Comparison of ENCODE assay signal across 17 cellular contexts in genomic region chr9:748861-749497, GRCh38.
A peak's percentile ranks its signal among the peaks of the same experiment; 100 is the strongest.
DNase-seq lines count a peak whose midpoint lies in the region; ATAC-seq lines count a peak whose summit lies in the region.
"Had no signal": no experiment of that assay in that cellular context is flagged by ENCODE, and none has a peak within 500 bp of the region (broad histone marks: within the 10 kb centered on the region; RNA-seq: fewer than 3 reads in every experiment).

No MANE protein-coding gene starts in this region.

- no peaks in the 10 kb centered on the region for H3K27me3 ChIP-seq in trophoblast cell (ENCODE audit: insufficient read depth, low read length)

- peak overlapping the region; percentile 20 for H4K91ac ChIP-seq in trophoblast cell (ENCODE audit: low read depth, low read length)

- no peak overlapping the region for H2AFZ ChIP-seq in trophoblast cell (ENCODE audit: insufficient read depth, low read length, poor library complexity)

- H3K14ac ChIP-seq in trophoblast cell (ENCODE audit: low read length) = no peak overlapping the region

- H2BK120ac ChIP-seq in trophoblast cell (ENCODE audit: insufficient read depth, low read length, poor library complexity) = no peak overlapping the region

- H3K4ac ChIP-seq in trophoblast cell (ENCODE audit: low read depth, low read length) = no peak overlapping the region

- no peak for DNase-seq in stimulated activated naive CD8-positive, alpha-beta T cell treated with anti-CD3 and anti-CD28 coated beads, Interleukin-15, Interleukin-2, amounts not matched to agents 100 U/mL and 50 U/mL, for 24 hours
- no peak for DNase-seq in central memory CD8-positive, alpha-beta T cell (ENCODE audit: low spot score in 2 of 2)
- no peak for DNase-seq in trophoblast cell
- no peak for DNase-seq in KG1 (lab: John Stamatoyannopoulos, UW)
- DNase-seq in iPS-NIHi7 (ENCODE audit: extremely low spot score) = no peak
- no peak for DNase-seq in amygdala (lab: John Stamatoyannopoulos, UW)
- DNase-seq: activated CD4-positive, alpha-beta T cell treated with anti-CD3 and anti-CD28 coated beads for 1 hour; activated T-cell treated with anti-CD3 and anti-CD28 coated beads, Interleukin-2, amount 50 U/mL, for 24 hours; left ventricle myocardium superior; NCI-H146; NCI-H446 treated with DMSO at 0.1 percent for 48 hours; stimulated activated CD4-positive, alpha-beta T cell treated with anti-CD3 and anti-CD28 coated beads, Interleukin-4, amount 100 ng/mL, for 4 hours had no signal

- no peak overlapping the region for H3K4me3 Mint-ChIP-seq in stimulated activated naive CD8-positive, alpha-beta T cell treated with anti-CD3 and anti-CD28 coated beads, Interleukin-15, Interleukin-2, amounts not matched to agents 100 ng/mL and 50 ng/mL, for 24 hours
- peak overlapping the region; percentile 9 for H3K4me3 Mint-ChIP-seq in central memory CD8-positive, alpha-beta T cell
- H3K4me3 Mint-ChIP-seq: activated T-cell treated with anti-CD3 and anti-CD28 coated beads, Interleukin-2, amount 50 U/mL, for 24 hours; dendritic cell treated with granulocyte-macrophage colony-stimulating factor and Interleukin-4, amounts not matched to agents 40 ng/mL and 50 ng/mL, for 4 days; nephron; T-helper 1 cell treated with Interleukin-12 subunit alpha and Interleukin-12 subunit beta and Interleukin-4 antibody, amounts not matched to agents 30 μg/mL and 1 μg/mL, for 36 hours had no signal

- WGBS in trophoblast cell (ENCODE audit: extremely low coverage, insufficient coverage, insufficient read length) = no CpG with 5 or more reads among the region's 10 CpGs

- peaks cover 9 to 20% of the 10 kb centered on the region in 2 experiments for H3K4me1 ChIP-seq in trophoblast cell (ENCODE audit: control insufficient read depth in 1 of 2, insufficient read depth in 2 of 2, low read length in 2 of 2)

- no peak overlapping the region for H4K12ac ChIP-seq in trophoblast cell (ENCODE audit: low read depth, low read length)

- H3K4me3 ChIP-seq in trophoblast cell (ENCODE audit: low read depth, low read length) = no peak overlapping the region

- no peaks in the 10 kb centered on the region for H3K9me3 ChIP-seq in trophoblast cell (ENCODE audit: insufficient read depth, low read depth, low read length)

- H3K9ac ChIP-seq in trophoblast cell (ENCODE audit: low read length) = no peak overlapping the region

- no peak for ATAC-seq in stimulated activated naive CD8-positive, alpha-beta T cell treated with anti-CD3 and anti-CD28 coated beads, Interleukin-15, Interleukin-2, amounts not matched to agents 100 U/mL and 50 U/mL, for 24 hours
- ATAC-seq in central memory CD8-positive, alpha-beta T cell (replicated peaks; ENCODE audit: extremely low read depth, poor library complexity, severe bottlenecking) = no peak
- ATAC-seq in GM21528 (IDR thresholded peaks at IDR 0.05; ENCODE audit: low FRiP score, unreplicated experiment) = no peak
- ATAC-seq: left ventricle myocardium superior had no signal

- H2BK5ac ChIP-seq in trophoblast cell (ENCODE audit: low read depth, low read length, poor library complexity) = no peak overlapping the region

- no peak overlapping the region for H4K8ac ChIP-seq in trophoblast cell (ENCODE audit: low read depth, low read length)

- H3K4me1 Mint-ChIP-seq in stimulated activated naive CD8-positive, alpha-beta T cell treated with anti-CD3 and anti-CD28 coated beads, Interleukin-15, Interleukin-2, amounts not matched to agents 100 ng/mL and 50 ng/mL, for 24 hours (ENCODE audit: low read depth) = peaks cover 45% of the 10 kb centered on the region
- H3K4me1 Mint-ChIP-seq in central memory CD8-positive, alpha-beta T cell = peaks cover 30% of the 10 kb centered on the region

- peak overlapping the region; percentile 50 for H3K27ac ChIP-seq in trophoblast cell (ENCODE audit: low read depth, low read length)

- no peaks in the 10 kb centered on the region for H3K9me3 Mint-ChIP-seq in stimulated activated naive CD8-positive, alpha-beta T cell treated with anti-CD3 and anti-CD28 coated beads, Interleukin-15, Interleukin-2, amounts not matched to agents 100 ng/mL and 50 ng/mL, for 24 hours
- no peaks in the 10 kb centered on the region for H3K9me3 Mint-ChIP-seq in central memory CD8-positive, alpha-beta T cell
- H3K9me3 Mint-ChIP-seq: activated T-cell treated with anti-CD3 and anti-CD28 coated beads, Interleukin-2, amount 50 U/mL, for 24 hours; dendritic cell treated with granulocyte-macrophage colony-stimulating factor and Interleukin-4, amounts not matched to agents 40 ng/mL and 50 ng/mL, for 4 days; nephron; T-helper 1 cell treated with Interleukin-12 subunit alpha and Interleukin-12 subunit beta and Interleukin-4 antibody, amounts not matched to agents 30 μg/mL and 1 μg/mL, for 36 hours had no signal

- no peak overlapping the region for H3K23ac ChIP-seq in trophoblast cell (ENCODE audit: low read length)

- peaks cover 17% of the 10 kb centered on the region for H3K79me1 ChIP-seq in trophoblast cell (ENCODE audit: low read length)

- peak overlapping the region; percentile 55 for H3K27ac Mint-ChIP-seq in stimulated activated naive CD8-positive, alpha-beta T cell treated with anti-CD3 and anti-CD28 coated beads, Interleukin-15, Interleukin-2, amounts not matched to agents 100 ng/mL and 50 ng/mL, for 24 hours
- H3K27ac Mint-ChIP-seq in central memory CD8-positive, alpha-beta T cell (ENCODE audit: low read depth) = no peak overlapping the region
- H3K27ac Mint-ChIP-seq: activated T-cell treated with anti-CD3 and anti-CD28 coated beads, Interleukin-2, amount 50 U/mL, for 24 hours; dendritic cell treated with granulocyte-macrophage colony-stimulating factor and Interleukin-4, amounts not matched to agents 40 ng/mL and 50 ng/mL, for 4 days; nephron; T-helper 1 cell treated with Interleukin-12 subunit alpha and Interleukin-12 subunit beta and Interleukin-4 antibody, amounts not matched to agents 30 μg/mL and 1 μg/mL, for 36 hours had no signal

- no peak overlapping the region for H2BK12ac ChIP-seq in trophoblast cell (ENCODE audit: low read length)

- H3K36me3 Mint-ChIP-seq in stimulated activated naive CD8-positive, alpha-beta T cell treated with anti-CD3 and anti-CD28 coated beads, Interleukin-15, Interleukin-2, amounts not matched to agents 100 ng/mL and 50 ng/mL, for 24 hours (ENCODE audit: low read depth) = peaks cover 3% of the 10 kb centered on the region
- no peaks in the 10 kb centered on the region for H3K36me3 Mint-ChIP-seq in central memory CD8-positive, alpha-beta T cell (ENCODE audit: insufficient read depth)

- H3K36me3 ChIP-seq in trophoblast cell (ENCODE audit: control insufficient read depth in 1 of 2, insufficient read depth in 2 of 2, low read length in 2 of 2) = peaks cover 32 to 45% of the 10 kb centered on the region in 2 experiments

- H2AK5ac ChIP-seq in trophoblast cell (ENCODE audit: low read length) = no peak overlapping the region

- no peaks in the 10 kb centered on the region for H3K27me3 Mint-ChIP-seq in stimulated activated naive CD8-positive, alpha-beta T cell treated with anti-CD3 and anti-CD28 coated beads, Interleukin-15, Interleukin-2, amounts not matched to agents 100 ng/mL and 50 ng/mL, for 24 hours
- no peaks in the 10 kb centered on the region for H3K27me3 Mint-ChIP-seq in central memory CD8-positive, alpha-beta T cell
- H3K27me3 Mint-ChIP-seq: activated T-cell treated with anti-CD3 and anti-CD28 coated beads, Interleukin-2, amount 50 U/mL, for 24 hours had no signal

- H3K79me2 ChIP-seq in trophoblast cell (ENCODE audit: control insufficient read depth, insufficient read depth, low read length, poor library complexity) = no peaks in the 10 kb centered on the region

- H3K4me2 ChIP-seq in trophoblast cell (ENCODE audit: low read length) = no peak overlapping the region

- H3K18ac ChIP-seq in trophoblast cell (ENCODE audit: low read length) = no peak overlapping the region
